In genomic region chr15:73923488-73924164, GRCh38 we compare ENCODE assay signal across 11 cellular contexts. TPM values are rescaled to one million over a fixed set of nuclear protein-coding genes. Genes with fewer than 3 reads are reported as not detected.
DNase-seq lines count a peak whose midpoint lies in the region; ATAC-seq and TF ChIP-seq lines count a peak whose summit lies in the region.
"Had no signal": no experiment of that assay in that cellular context is flagged by ENCODE, and none has a peak within 500 bp of the region (broad histone marks: within the 10 kb centered on the region; RNA-seq: fewer than 3 reads in every experiment).

No MANE protein-coding gene starts in this region.

- TF ChIP-seq CTCF in AG04449 (IDR thresholded peaks at IDR 0.05; ENCODE audit: insufficient read depth, low read length, missing control alignments) (no peak), PC-3 (conservative IDR thresholded peaks at IDR 0.05; ENCODE audit: low read depth, low read length) (no peak), neural progenitor cell (IDR thresholded peaks at IDR 0.05) (no peak)

- H3K9ac ChIP-seq in PC-3 (ENCODE audit: low read length) (peak overlapping the region; percentile 95), neural progenitor cell (no peak overlapping the region)

- H3K27me3 ChIP-seq in PC-3 (ENCODE audit: low read length) (no peaks in the 10 kb centered on the region), neural progenitor cell (no peaks in the 10 kb centered on the region)

- H3K9me2 ChIP-seq in PC-3 (replicated peaks; ENCODE audit: low read length) = no peaks in the 10 kb centered on the region

- H3K36me3 Mint-ChIP-seq in dendritic cell treated with granulocyte-macrophage colony-stimulating factor and Interleukin-4, amounts not matched to agents 40 ng/mL and 50 ng/mL, for 4 days (ENCODE audit: low read depth) = no peaks in the 10 kb centered on the region
- H3K36me3 Mint-ChIP-seq in neural progenitor cell = peaks cover 3% of the 10 kb centered on the region

- H3K9me3 ChIP-seq in PC-3 (ENCODE audit: low read length) (no peaks in the 10 kb centered on the region), neural progenitor cell (ENCODE audit: low read depth) (peaks cover under 1% of the 10 kb centered on the region)

- H3K4me3 ChIP-seq in AG04449 (ENCODE audit: low read depth, low read length) = peak overlapping the region; percentile 27
- peak overlapping the region; percentile 90 for H3K4me3 ChIP-seq in PC-3 (ENCODE audit: low read length)
- H3K4me3 ChIP-seq in neural progenitor cell = no peak overlapping the region

- CTCF ChIA-PET in AG04449 (lab: Yijun Ruan, JAX) = interaction anchor here (1.3 to 27.3 kb wide), 5 partner anchors 8 to 50 kb away, joined by 3 to 533 read pairs (median 5); partner anchors contain the start of gene TBC1D21
- CTCF ChIA-PET in PC-3 (lab: Charles Lee) = no interaction called here

- peak overlapping the region; percentile 83 for H3K4me2 ChIP-seq in PC-3 (ENCODE audit: low read length)
- peak overlapping the region; percentile 57 for H3K4me2 ChIP-seq in neural progenitor cell

- H4K20me1 ChIP-seq in PC-3 (ENCODE audit: low read length) (no peaks in the 10 kb centered on the region), neural progenitor cell (ENCODE audit: low read depth) (peaks cover 8% of the 10 kb centered on the region)

- ATAC-seq in PC-3 (no peak), HG03469 (IDR thresholded peaks at IDR 0.05; ENCODE audit: unreplicated experiment) (no peak), HG02970 (IDR thresholded peaks at IDR 0.05; ENCODE audit: low FRiP score, unreplicated experiment) (no peak), HG02852 (IDR thresholded peaks at IDR 0.05; ENCODE audit: unreplicated experiment) (no peak)

- peaks cover 65% of the 10 kb centered on the region for H3K4me1 Mint-ChIP-seq in dendritic cell treated with granulocyte-macrophage colony-stimulating factor and Interleukin-4, amounts not matched to agents 40 ng/mL and 50 ng/mL, for 4 days (ENCODE audit: low read depth)
- peaks cover 51% of the 10 kb centered on the region for H3K4me1 Mint-ChIP-seq in neural progenitor cell

- peaks cover 44% of the 10 kb centered on the region for H3K27me3 Mint-ChIP-seq in dendritic cell treated with granulocyte-macrophage colony-stimulating factor and Interleukin-4, amounts not matched to agents 40 ng/mL and 50 ng/mL, for 4 days
- H3K27me3 Mint-ChIP-seq in neural progenitor cell (ENCODE audit: insufficient read depth, low read depth) = peaks cover 23% of the 10 kb centered on the region

- POLR2A ChIA-PET in AG04449 (lab: Yijun Ruan, JAX) = interaction anchor here (0.6 to 1.4 kb wide), 2 partner anchors 18 to 19 kb away, joined by 3 to 4 read pairs; no protein-coding TSS in a partner anchor
- POLR2A ChIA-PET in PC-3 (lab: Charles Lee; ENCODE audit: unreplicated experiment) = no interaction called here

- no peak overlapping the region for H3K4me3 Mint-ChIP-seq in dendritic cell treated with granulocyte-macrophage colony-stimulating factor and Interleukin-4, amounts not matched to agents 40 ng/mL and 50 ng/mL, for 4 days
- H3K4me3 Mint-ChIP-seq in neural progenitor cell = peak overlapping the region; percentile 67
- H3K4me3 Mint-ChIP-seq: memory B cell had no signal

- H3K36me3 ChIP-seq in PC-3 (ENCODE audit: low read depth, low read length) (peaks cover 38% of the 10 kb centered on the region), neural progenitor cell (no peaks in the 10 kb centered on the region)

- H3K27ac ChIP-seq in PC-3 (ENCODE audit: low read length) = peak overlapping the region; percentile 83
- no peak overlapping the region for H3K27ac ChIP-seq in neural progenitor cell

- peak overlapping the region; percentile 77 for H3K27ac Mint-ChIP-seq in dendritic cell treated with granulocyte-macrophage colony-stimulating factor and Interleukin-4, amounts not matched to agents 40 ng/mL and 50 ng/mL, for 4 days
- H3K27ac Mint-ChIP-seq in neural progenitor cell = peak overlapping the region; percentile 81
- H3K27ac Mint-ChIP-seq: memory B cell had no signal

- H2AFZ ChIP-seq in PC-3 (ENCODE audit: low read length) (no peak overlapping the region), neural progenitor cell (replicated peaks) (no peak overlapping the region)

- no peaks in the 10 kb centered on the region for H3K9me3 Mint-ChIP-seq in dendritic cell treated with granulocyte-macrophage colony-stimulating factor and Interleukin-4, amounts not matched to agents 40 ng/mL and 50 ng/mL, for 4 days
- peaks cover 4% of the 10 kb centered on the region for H3K9me3 Mint-ChIP-seq in neural progenitor cell
- H3K9me3 Mint-ChIP-seq: memory B cell had no signal

- intact Hi-C loops in PC-3 (cut with micrococcal nuclease) = no loop called here
- intact Hi-C loops in dendritic cell treated with granulocyte-macrophage colony-stimulating factor and Interleukin-4, amounts not matched to agents 40 ng/mL and 50 ng/mL, for 4 days (cut with micrococcal nuclease) = no loop called here

- peaks cover 91% of the 10 kb centered on the region for H3K79me2 ChIP-seq in PC-3 (ENCODE audit: low read length)
- peaks cover 4% of the 10 kb centered on the region for H3K79me2 ChIP-seq in neural progenitor cell (ENCODE audit: low read depth)

- H3K4me1 ChIP-seq in PC-3 (ENCODE audit: insufficient read depth, low read length) (peaks cover 80% of the 10 kb centered on the region), neural progenitor cell (peaks cover 57% of the 10 kb centered on the region)

- H3F3A ChIP-seq in PC-3 (ENCODE audit: low read length, unreplicated experiment) (peaks cover under 1% of the 10 kb centered on the region), neural progenitor cell (ENCODE audit: low read depth) (peaks cover 43% of the 10 kb centered on the region)

- DNase-seq in AG04449 (ENCODE audit: low read depth, low spot score) (no peak), PC-3 (no peak), neural progenitor cell (ENCODE audit: low spot score) (no peak), NCI-H1417 (lab: John Stamatoyannopoulos, UW) (no peak)
- DNase-seq: NCI-H187 had no signal

- TSS peak; percentile 0 for BruUV-seq in PC-3 (replicated peaks; lab: Mats Ljungman, UMichigan)

RNA-seq across cellular contexts. Expression of gene LOXL1, which starts 2.6 kb away (rescaled TPM):
- total RNA-seq in PC-3 (2014; rRNA removed) (224 and 249 TPM in 2 replicates), neural progenitor cell (ENCODE audit: low replicate concordance) (5.3 and 28.1 TPM in 2 replicates)

RNA-seq across cellular contexts. Expression of gene TBC1D21, which starts 50.3 kb away (rescaled TPM):
- total RNA-seq in PC-3 (2014; rRNA removed) (not detected in 2 replicates), neural progenitor cell (ENCODE audit: low replicate concordance) (not detected in 2 replicates)
- total RNA-seq: dermis blood vessel endothelial cell had no signal
